Comparison of ENCODE assay signal across 8 cellular contexts in the genomic region with DNA sequence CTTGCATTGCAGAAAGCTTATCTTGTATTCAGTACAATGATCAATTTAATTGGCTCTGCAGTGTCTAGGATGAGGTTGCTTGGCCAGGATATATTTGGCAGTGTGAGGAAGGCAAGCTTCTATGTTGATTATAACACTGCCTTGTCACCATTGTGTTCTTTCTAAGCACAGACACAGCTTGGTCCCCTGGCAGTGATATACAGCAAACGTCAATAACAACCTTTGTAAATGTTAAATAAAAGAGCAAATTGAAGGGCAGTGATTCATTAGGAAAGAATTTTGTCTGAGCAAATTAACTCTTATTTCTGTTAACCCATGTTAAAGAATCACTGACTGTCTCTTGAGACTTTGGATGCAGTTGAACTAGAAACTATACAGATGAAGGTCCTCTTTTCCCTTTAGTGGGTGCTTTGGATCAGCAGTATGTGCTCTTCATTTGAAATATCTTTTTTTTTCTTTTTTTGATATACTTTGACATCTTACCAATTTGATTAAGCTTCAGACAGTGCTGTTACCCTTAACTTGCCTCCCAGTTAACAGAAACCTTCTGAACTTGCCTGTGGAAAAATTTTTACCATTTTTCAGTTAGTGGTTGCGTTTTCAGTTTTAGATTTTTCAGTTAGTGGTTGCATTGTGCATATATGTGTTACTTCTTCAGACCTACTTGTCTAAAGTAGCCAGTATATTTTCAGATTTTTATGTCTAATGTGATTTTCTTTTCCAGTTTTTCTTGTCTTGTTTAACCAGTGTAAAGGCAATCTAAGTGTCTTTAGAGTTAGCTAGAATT.
DNase-seq lines count a peak whose midpoint lies in the region; ATAC-seq and TF ChIP-seq lines count a peak whose summit lies in the region.
"Had no signal": no experiment of that assay in that cellular context is flagged by ENCODE, and none has a peak within 500 bp of the region (broad histone marks: within the 10 kb centered on the region; RNA-seq: fewer than 3 reads in every experiment).

No MANE protein-coding gene starts in this region.

- CTCF ChIA-PET in SK-N-SH (lab: Yijun Ruan, JAX): interaction anchor here (0.6 to 6.0 kb wide), 6 partner anchors 9 to 96 kb away, joined by 3 to 25 read pairs (median 3); no protein-coding TSS in a partner anchor

- peak overlapping the region; percentile 24 to 42; a peak in 3 of 4 replicates for H3K27ac ChIP-seq in SK-N-SH (ENCODE audit: low read depth in 2 of 2, low read length in 1 of 2)
- H3K27ac ChIP-seq: PC-9 had no signal

- TF ChIP-seq RAD21 in SK-N-SH (IDR thresholded peaks at IDR 0.05; ENCODE audit: low read length): no peak

- H3K27me3 ChIP-seq in SK-N-SH (ENCODE audit: insufficient read depth): no peaks in the 10 kb centered on the region

- H2AFZ ChIP-seq in SK-N-SH (ENCODE audit: low read depth): no peak overlapping the region
- H2AFZ ChIP-seq: PC-9 had no signal

- H3K9me3 ChIP-seq in SK-N-SH: no peaks in the 10 kb centered on the region

- H3K4me3 ChIP-seq in SK-N-SH (ENCODE audit: low read depth in 2 of 2, low read length in 1 of 2) (no peak overlapping the region), fibroblast of the aortic adventitia (ENCODE audit: low read depth, low read length) (no peak overlapping the region), skeletal muscle cell (ENCODE audit: low read depth, low read length) (no peak overlapping the region)
- H3K4me3 ChIP-seq: PC-9 had no signal

- TF ChIP-seq CTCF in SK-N-SH (IDR thresholded peaks at IDR 0.05): no peak
- TF ChIP-seq CTCF in fibroblast of the aortic adventitia (IDR thresholded peaks at IDR 0.05; ENCODE audit: insufficient read depth, low read length): no peak
- TF ChIP-seq CTCF in omental fat pad (IDR thresholded peaks at IDR 0.05): no peak

- peak overlapping the region; percentile 2; the same call in 1 of the 2 replicates for H3K4me2 ChIP-seq in SK-N-SH
- H3K4me2 ChIP-seq: PC-9 had no signal

- 44% methylated on average over 2 of the region's 2 CpGs for WGBS in SK-N-SH (ENCODE audit: low lambda C conversion rate)

- no peaks in the 10 kb centered on the region for H3K36me3 ChIP-seq in SK-N-SH (replicated peaks in 1 of 2; ENCODE audit: control insufficient read depth in 1 of 2, insufficient read depth in 2 of 2, low read length in 1 of 2)

- no peaks in the 10 kb centered on the region for H4K20me1 ChIP-seq in SK-N-SH (ENCODE audit: insufficient read depth)

- ATAC-seq in HG02678 (IDR thresholded peaks at IDR 0.05; ENCODE audit: unreplicated experiment) (peak; percentile 49), omental fat pad (ENCODE audit: low FRiP score) (no peak), HG02840 (IDR thresholded peaks at IDR 0.05; ENCODE audit: low FRiP score, unreplicated experiment) (no peak)

- peaks cover 13% of the 10 kb centered on the region for H3F3A ChIP-seq in SK-N-SH (replicated peaks; ENCODE audit: insufficient read depth)

- H3K9ac ChIP-seq in SK-N-SH: no peak overlapping the region

- H3K79me2 ChIP-seq in SK-N-SH (ENCODE audit: insufficient read depth): peaks cover 73% of the 10 kb centered on the region

- TF ChIP-seq EP300 in SK-N-SH (IDR thresholded peaks at IDR 0.05; ENCODE audit: borderline replicate concordance in 1 of 2, low read depth in 1 of 2, low read length in 1 of 2): no peak

- H3K4me1 ChIP-seq in SK-N-SH (ENCODE audit: control insufficient read depth in 1 of 2, insufficient read depth in 2 of 2, low read depth in 1 of 2, low read length in 1 of 2): peaks cover 9 to 28% of the 10 kb centered on the region in 2 experiments; a peak in 3 of 4 replicates

- H3K9me2 ChIP-seq in SK-N-SH: no peaks in the 10 kb centered on the region

- POLR2A ChIA-PET in SK-N-SH (lab: Yijun Ruan, JAX): no interaction called here

- DNase-seq in SK-N-SH: no peak
- peak; percentile 25 for DNase-seq in fibroblast of the aortic adventitia (ENCODE audit: low read depth)
- DNase-seq in skeletal muscle cell (ENCODE audit: low read depth): peak; percentile 7
- no peak for DNase-seq in omental fat pad (ENCODE audit: low spot score)
- no peak for DNase-seq in activated CD4-positive, CD25-positive, alpha-beta regulatory T cell (lab: John Stamatoyannopoulos, UW)
- DNase-seq: PC-9 had no signal

TF ChIP-seq in SK-N-SH, 30 proteins besides CTCF, POLR2A, EP300 and RAD21 (continues in another document):
- no peak; the same call in 1 of the 2 replicates for TF ChIP-seq FOSL2 (IDR thresholded peaks at IDR 0.05; ENCODE audit: borderline replicate concordance, low read depth)
- TF ChIP-seq ELF1 (IDR thresholded peaks at IDR 0.05): no peak
- 0 out of 2 replicates have a peak, but pooled peaks have one; percentile 19 for TF ChIP-seq GATA2 (CRISPR knock-in tag; IDR thresholded peaks at IDR 0.05)
- no peak for TF ChIP-seq TCF12 (IDR thresholded peaks at IDR 0.05)
- no peak for TF ChIP-seq SIN3A (IDR thresholded peaks at IDR 0.05; ENCODE audit: borderline replicate concordance, low read depth, low read length)
- TF ChIP-seq TEAD4 (IDR thresholded peaks at IDR 0.05; ENCODE audit: borderline replicate concordance, insufficient read depth): no peak
- no peak for TF ChIP-seq FOXJ3 (CRISPR knock-in tag; IDR thresholded peaks at IDR 0.05)
- TF ChIP-seq, protein P1, sequence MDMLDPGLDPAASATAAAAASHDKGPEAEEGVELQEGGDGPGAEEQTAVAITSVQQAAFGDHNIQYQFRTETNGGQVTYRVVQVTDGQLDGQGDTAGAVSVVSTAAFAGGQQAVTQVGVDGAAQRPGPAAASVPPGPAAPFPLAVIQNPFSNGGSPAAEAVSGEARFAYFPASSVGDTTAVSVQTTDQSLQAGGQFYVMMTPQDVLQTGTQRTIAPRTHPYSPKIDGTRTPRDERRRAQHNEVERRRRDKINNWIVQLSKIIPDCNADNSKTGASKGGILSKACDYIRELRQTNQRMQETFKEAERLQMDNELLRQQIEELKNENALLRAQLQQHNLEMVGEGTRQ (IDR thresholded peaks at IDR 0.05; ENCODE audit: borderline replicate concordance, low read depth, low read length): no peak
- no peak for TF ChIP-seq RXRA (IDR thresholded peaks at IDR 0.05; ENCODE audit: borderline replicate concordance, low read depth)
- TF ChIP-seq NRF1 (IDR thresholded peaks at IDR 0.05; ENCODE audit: low read depth, low read length): no peak
- TF ChIP-seq NFIC (IDR thresholded peaks at IDR 0.05; ENCODE audit: borderline replicate concordance): no peak
- TF ChIP-seq, protein P2, sequence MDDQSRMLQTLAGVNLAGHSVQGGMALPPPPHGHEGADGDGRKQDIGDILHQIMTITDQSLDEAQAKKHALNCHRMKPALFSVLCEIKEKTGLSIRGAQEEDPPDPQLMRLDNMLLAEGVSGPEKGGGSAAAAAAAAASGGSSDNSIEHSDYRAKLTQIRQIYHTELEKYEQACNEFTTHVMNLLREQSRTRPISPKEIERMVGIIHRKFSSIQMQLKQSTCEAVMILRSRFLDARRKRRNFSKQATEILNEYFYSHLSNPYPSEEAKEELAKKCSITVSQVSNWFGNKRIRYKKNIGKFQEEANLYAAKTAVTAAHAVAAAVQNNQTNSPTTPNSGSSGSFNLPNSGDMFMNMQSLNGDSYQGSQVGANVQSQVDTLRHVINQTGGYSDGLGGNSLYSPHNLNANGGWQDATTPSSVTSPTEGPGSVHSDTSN (IDR thresholded peaks at IDR 0.05): peak; percentile 25; the same call in 1 of the 2 replicates
- no peak for TF ChIP-seq EZH2phosphoT487 (IDR thresholded peaks at IDR 0.05; ENCODE audit: borderline replicate concordance, low read depth)
- TF ChIP-seq, protein P3, sequence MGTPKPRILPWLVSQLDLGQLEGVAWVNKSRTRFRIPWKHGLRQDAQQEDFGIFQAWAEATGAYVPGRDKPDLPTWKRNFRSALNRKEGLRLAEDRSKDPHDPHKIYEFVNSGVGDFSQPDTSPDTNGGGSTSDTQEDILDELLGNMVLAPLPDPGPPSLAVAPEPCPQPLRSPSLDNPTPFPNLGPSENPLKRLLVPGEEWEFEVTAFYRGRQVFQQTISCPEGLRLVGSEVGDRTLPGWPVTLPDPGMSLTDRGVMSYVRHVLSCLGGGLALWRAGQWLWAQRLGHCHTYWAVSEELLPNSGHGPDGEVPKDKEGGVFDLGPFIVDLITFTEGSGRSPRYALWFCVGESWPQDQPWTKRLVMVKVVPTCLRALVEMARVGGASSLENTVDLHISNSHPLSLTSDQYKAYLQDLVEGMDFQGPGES (IDR thresholded peaks at IDR 0.05; ENCODE audit: low read depth, low read length): no peak
- no peak for TF ChIP-seq JUND (IDR thresholded peaks at IDR 0.05)
- TF ChIP-seq MEF2A (IDR thresholded peaks at IDR 0.05; ENCODE audit: borderline replicate concordance, low read depth): no peak
- no peak for TF ChIP-seq GABPA (IDR thresholded peaks at IDR 0.05; ENCODE audit: low read depth)
- TF ChIP-seq RFX5 (IDR thresholded peaks at IDR 0.05; ENCODE audit: low read length): no peak
- TF ChIP-seq YY1 (IDR thresholded peaks at IDR 0.05; ENCODE audit: low read depth): no peak
- TF ChIP-seq TAF1 (IDR thresholded peaks at IDR 0.05; ENCODE audit: borderline replicate concordance, low read depth, low read length): no peak
- TF ChIP-seq, protein P4, sequence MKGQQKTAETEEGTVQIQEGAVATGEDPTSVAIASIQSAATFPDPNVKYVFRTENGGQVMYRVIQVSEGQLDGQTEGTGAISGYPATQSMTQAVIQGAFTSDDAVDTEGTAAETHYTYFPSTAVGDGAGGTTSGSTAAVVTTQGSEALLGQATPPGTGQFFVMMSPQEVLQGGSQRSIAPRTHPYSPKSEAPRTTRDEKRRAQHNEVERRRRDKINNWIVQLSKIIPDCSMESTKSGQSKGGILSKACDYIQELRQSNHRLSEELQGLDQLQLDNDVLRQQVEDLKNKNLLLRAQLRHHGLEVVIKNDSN (IDR thresholded peaks at IDR 0.05; ENCODE audit: borderline replicate concordance, low read depth): no peak
- TF ChIP-seq, protein P5, sequence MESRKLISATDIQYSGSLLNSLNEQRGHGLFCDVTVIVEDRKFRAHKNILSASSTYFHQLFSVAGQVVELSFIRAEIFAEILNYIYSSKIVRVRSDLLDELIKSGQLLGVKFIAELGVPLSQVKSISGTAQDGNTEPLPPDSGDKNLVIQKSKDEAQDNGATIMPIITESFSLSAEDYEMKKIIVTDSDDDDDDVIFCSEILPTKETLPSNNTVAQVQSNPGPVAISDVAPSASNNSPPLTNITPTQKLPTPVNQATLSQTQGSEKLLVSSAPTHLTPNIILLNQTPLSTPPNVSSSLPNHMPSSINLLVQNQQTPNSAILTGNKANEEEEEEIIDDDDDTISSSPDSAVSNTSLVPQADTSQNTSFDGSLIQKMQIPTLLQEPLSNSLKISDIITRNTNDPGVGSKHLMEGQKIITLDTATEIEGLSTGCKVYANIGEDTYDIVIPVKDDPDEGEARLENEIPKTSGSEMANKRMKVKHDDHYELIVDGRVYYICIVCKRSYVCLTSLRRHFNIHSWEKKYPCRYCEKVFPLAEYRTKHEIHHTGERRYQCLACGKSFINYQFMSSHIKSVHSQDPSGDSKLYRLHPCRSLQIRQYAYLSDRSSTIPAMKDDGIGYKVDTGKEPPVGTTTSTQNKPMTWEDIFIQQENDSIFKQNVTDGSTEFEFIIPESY (IDR thresholded peaks at IDR 0.05; ENCODE audit: borderline replicate concordance, low read depth): no peak
- TF ChIP-seq CHD2 (IDR thresholded peaks at IDR 0.05; ENCODE audit: low read length, partially characterized antibody): peak; percentile 19

Comparison
In these comparisons a context has a peak if more than half of its experiments do, and no peak if none do; other contexts are left out.
1. DNase-seq: peak in fibroblast of the aortic adventitia (single experiment) and skeletal muscle cell (single experiment); none in SK-N-SH (single experiment), omental fat pad (single experiment) and activated CD4-positive, CD25-positive, alpha-beta regulatory T cell (0 of 4).